ENCODE assay signal across 28 cellular contexts in the genomic region with DNA sequence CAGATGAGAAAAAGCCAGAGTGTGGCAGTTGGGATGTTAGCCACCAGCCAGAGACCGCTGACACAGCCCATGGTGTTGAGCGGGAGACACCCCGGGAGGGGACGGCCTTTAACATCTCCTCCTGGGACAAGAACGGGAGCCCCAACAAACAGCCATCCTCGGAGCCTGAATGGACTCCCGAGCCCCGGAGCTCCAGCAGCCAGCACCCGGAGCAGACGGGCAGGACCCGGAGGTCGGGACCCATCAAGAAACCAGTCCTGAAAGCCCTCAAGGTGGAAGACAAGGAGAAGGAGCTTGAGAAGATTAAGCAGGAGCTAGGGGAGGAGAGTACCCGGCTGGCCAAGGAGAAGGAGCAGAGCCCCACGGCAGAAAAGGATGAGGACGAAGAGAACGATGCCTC. TPM values are rescaled to one million over a fixed set of nuclear protein-coding genes. Genes with fewer than 3 reads are reported as not detected.
DNase-seq lines count a peak whose midpoint lies in the region; ATAC-seq, FAIRE-seq and TF ChIP-seq lines count a peak whose summit lies in the region.
"Had no signal": no experiment of that assay in that cellular context is flagged by ENCODE, and none has a peak within 500 bp of the region (broad histone marks: within the 10 kb centered on the region; RNA-seq: fewer than 3 reads in every experiment).

No MANE protein-coding gene starts in this region.

- H3K27me3 Mint-ChIP-seq in activated naive CD4-positive, alpha-beta T cell treated with anti-CD3 and anti-CD28 coated beads, Interleukin-2, amount 10 ng/mL, durations not matched to agents 7 days and 5 days = no peaks in the 10 kb centered on the region
- H3K27me3 Mint-ChIP-seq in activated naive CD4-positive, alpha-beta T cell treated with anti-CD3 and anti-CD28 coated beads for 36 hours (ENCODE audit: low read depth) = no peaks in the 10 kb centered on the region
- peaks cover 32% of the 10 kb centered on the region for H3K27me3 Mint-ChIP-seq in GM23338 (ENCODE audit: insufficient read depth, low read depth, poor library complexity)
- H3K27me3 Mint-ChIP-seq in progenitor cell of endocrine pancreas = no peaks in the 10 kb centered on the region
- H3K27me3 Mint-ChIP-seq: activated CD4-positive, alpha-beta memory T cell treated with anti-CD3 and anti-CD28 coated beads, Interleukin-2, amount 10 ng/mL, durations not matched to agents 7 days and 5 days; activated naive CD8-positive, alpha-beta T cell treated with anti-CD3 and anti-CD28 coated beads, Interleukin-2, amount 10 ng/mL, durations not matched to agents 7 days and 5 days had no signal

- H3K4me1 ChIP-seq in GM23338 (ENCODE audit: insufficient read depth) = no peaks in the 10 kb centered on the region
- H3K4me1 ChIP-seq in endothelial cell of umbilical vein (ENCODE audit: control insufficient read depth, extremely low read depth, insufficient read depth, low read length) = no peaks in the 10 kb centered on the region
- H3K4me1 ChIP-seq: foreskin keratinocyte, neural progenitor cell, prostate gland had no signal

- DNase-seq in activated naive CD4-positive, alpha-beta T cell treated with anti-CD3 and anti-CD28 coated beads, Interleukin-2, amount 10 ng/mL, durations not matched to agents 7 days and 5 days = peak; percentile 20
- no peak for DNase-seq in activated naive CD4-positive, alpha-beta T cell treated with anti-CD3 and anti-CD28 coated beads for 36 hours
- DNase-seq in GM23338 (ENCODE audit: low spot score) = no peak
- DNase-seq in endothelial cell of umbilical vein (ENCODE audit: low read depth, low spot score) = no peak
- no peak for DNase-seq in progenitor cell of endocrine pancreas (ENCODE audit: low spot score, unreplicated experiment)
- no peak for DNase-seq in NCI-H345 (lab: John Stamatoyannopoulos, UW)
- no peak for DNase-seq in NOMO-1 treated with dmso at 0.1 percent for 144 hours (lab: John Stamatoyannopoulos, UW; ENCODE audit: unreplicated experiment)
- DNase-seq in KBM-7 = no peak
- DNase-seq: activated CD4-positive, alpha-beta memory T cell treated with anti-CD3 and anti-CD28 coated beads, Interleukin-2, amount 10 ng/mL, durations not matched to agents 7 days and 5 days; effector memory CD4-positive, alpha-beta T cell; foreskin keratinocyte; GF-D8; KG1; left ventricle myocardium superior; NCI-H1436; NCI-H446; NCI-H82; T1000 had no signal

- peaks cover 36% of the 10 kb centered on the region for H4K20me1 ChIP-seq in GM23338 (replicated peaks; ENCODE audit: insufficient read depth)
- H4K20me1 ChIP-seq in endothelial cell of umbilical vein (replicated peaks; ENCODE audit: control insufficient read depth, extremely low read depth, insufficient read depth, low read length) = peaks cover 4% of the 10 kb centered on the region

- no peak overlapping the region for H3K4me2 ChIP-seq in GM23338
- no peak overlapping the region for H3K4me2 ChIP-seq in endothelial cell of umbilical vein (ENCODE audit: insufficient read depth, low read length)
- H3K4me2 ChIP-seq: hepatocyte, neural progenitor cell had no signal

- TSS peak; percentile 47 for BruUV-seq in endothelial cell of umbilical vein (replicated peaks; lab: Mats Ljungman, UMichigan)

- in situ Hi-C loops in KBM-7 (cut with MboI; ENCODE audit: low pct_unique_long_range_greater_than_20kb, low sequenced_read_pairs) = no loop called here

- H3K4me3 ChIP-seq in GM23338 (no peak overlapping the region), endothelial cell of umbilical vein (replicated peaks in 1 of 3; ENCODE audit: insufficient read depth in 1 of 3, low read depth in 1 of 3, low read length in 3 of 3) (no peak overlapping the region)
- H3K4me3 ChIP-seq: hepatocyte, neural progenitor cell, prostate gland had no signal

- H3K27ac Mint-ChIP-seq in activated naive CD4-positive, alpha-beta T cell treated with anti-CD3 and anti-CD28 coated beads, Interleukin-2, amount 10 ng/mL, durations not matched to agents 7 days and 5 days = peak overlapping the region; percentile 33
- H3K27ac Mint-ChIP-seq in activated naive CD4-positive, alpha-beta T cell treated with anti-CD3 and anti-CD28 coated beads for 36 hours = no peak overlapping the region
- H3K27ac Mint-ChIP-seq in GM23338 (0 out of 2 replicates have a peak overlapping the region, but pooled peaks have one; percentile 40), progenitor cell of endocrine pancreas (peak overlapping the region; percentile 71)
- H3K27ac Mint-ChIP-seq: activated CD4-positive, alpha-beta memory T cell treated with anti-CD3 and anti-CD28 coated beads, Interleukin-2, amount 10 ng/mL, durations not matched to agents 7 days and 5 days; activated naive CD8-positive, alpha-beta T cell treated with anti-CD3 and anti-CD28 coated beads, Interleukin-2, amount 10 ng/mL, durations not matched to agents 7 days and 5 days; neural progenitor cell had no signal

- TF ChIP-seq POLR2A in endothelial cell of umbilical vein (IDR thresholded peaks at IDR 0.05; ENCODE audit: low read depth, low read length) = no peak

- H2AFZ ChIP-seq in GM23338 (no peak overlapping the region), endothelial cell of umbilical vein (ENCODE audit: low read depth, low read length) (no peak overlapping the region)
- H2AFZ ChIP-seq: hepatocyte, neural progenitor cell had no signal

- dilution Hi-C loops in endothelial cell of umbilical vein (cut with MboI; ENCODE audit: extremely low pct_ligation_motif_present, low sequenced_read_pairs) = no loop called here

- H3K9me3 Mint-ChIP-seq in activated naive CD4-positive, alpha-beta T cell treated with anti-CD3 and anti-CD28 coated beads, Interleukin-2, amount 10 ng/mL, durations not matched to agents 7 days and 5 days = no peaks in the 10 kb centered on the region
- no peaks in the 10 kb centered on the region for H3K9me3 Mint-ChIP-seq in activated naive CD4-positive, alpha-beta T cell treated with anti-CD3 and anti-CD28 coated beads for 36 hours
- no peaks in the 10 kb centered on the region; the same call in 2 of the 3 replicates for H3K9me3 Mint-ChIP-seq in GM23338
- H3K9me3 Mint-ChIP-seq in progenitor cell of endocrine pancreas (ENCODE audit: low read depth) = no peaks in the 10 kb centered on the region
- H3K9me3 Mint-ChIP-seq: activated CD4-positive, alpha-beta memory T cell treated with anti-CD3 and anti-CD28 coated beads, Interleukin-2, amount 10 ng/mL, durations not matched to agents 7 days and 5 days; activated naive CD8-positive, alpha-beta T cell treated with anti-CD3 and anti-CD28 coated beads, Interleukin-2, amount 10 ng/mL, durations not matched to agents 7 days and 5 days; neural progenitor cell had no signal

- TF ChIP-seq CTCF in GM23338 (conservative IDR thresholded peaks at IDR 0.05; ENCODE audit: low read depth in 2 of 2) (no peak), endothelial cell of umbilical vein (IDR thresholded peaks at IDR 0.05; ENCODE audit: extremely low read depth in 1 of 2, insufficient read depth in 1 of 2, low read depth in 1 of 2, low read length in 2 of 2) (no peak), progenitor cell of endocrine pancreas (IDR thresholded peaks at IDR 0.05; ENCODE audit: unreplicated experiment) (no peak)

- POLR2A ChIA-PET in endothelial cell of umbilical vein (lab: Charles Lee) = no interaction called here

- H3F3A ChIP-seq in GM23338 (replicated peaks; ENCODE audit: low read depth) = peaks cover 46% of the 10 kb centered on the region

- H3K9me2 ChIP-seq in GM23338 (ENCODE audit: insufficient read depth) = no peaks in the 10 kb centered on the region

- no peaks in the 10 kb centered on the region for H3K9me3 ChIP-seq in endothelial cell of umbilical vein (replicated peaks; ENCODE audit: control insufficient read depth, insufficient read depth, low read length)
- H3K9me3 ChIP-seq: prostate gland had no signal

- peaks cover 79% of the 10 kb centered on the region for H3K36me3 ChIP-seq in GM23338 (ENCODE audit: insufficient read depth)
- H3K36me3 ChIP-seq in endothelial cell of umbilical vein (ENCODE audit: control insufficient read depth in 2 of 2, extremely low read depth in 1 of 2, insufficient read depth in 2 of 2, low read length in 2 of 2) = peaks cover 35 to 74% of the 10 kb centered on the region in 2 experiments

- no peak for FAIRE-seq in endothelial cell of umbilical vein (lab: Jason Lieb, UNC)
- FAIRE-seq: A204.1, colon, H54, urothelium cell line had no signal

- no peaks in the 10 kb centered on the region for H3K27me3 ChIP-seq in GM23338 (ENCODE audit: insufficient read depth)
- H3K27me3 ChIP-seq in endothelial cell of umbilical vein (ENCODE audit: control insufficient read depth in 2 of 2, insufficient read depth in 2 of 2, low read length in 2 of 2) = no peaks in the 10 kb centered on the region
- H3K27me3 ChIP-seq: foreskin keratinocyte, hepatocyte, neural progenitor cell had no signal

- CTCF ChIA-PET in activated naive CD4-positive, alpha-beta T cell treated with anti-CD3 and anti-CD28 coated beads, Interleukin-2, amount 10 ng/mL, durations not matched to agents 7 days and 5 days (lab: Charles Lee) = interaction anchor here (0.8 to 1.7 kb wide), 4 partner anchors 25 to 68 kb away, joined by 3 to 8 read pairs (median 4); no protein-coding TSS in a partner anchor
- CTCF ChIA-PET in activated naive CD4-positive, alpha-beta T cell treated with anti-CD3 and anti-CD28 coated beads for 36 hours (lab: Charles Lee) = interaction anchor here (1.3 kb wide), 1 partner anchor 125 kb away, joined by 5 read pairs; no protein-coding TSS in a partner anchor
- CTCF ChIA-PET in endothelial cell of umbilical vein (lab: Charles Lee) = no interaction called here

- no peak overlapping the region for H3K4me3 Mint-ChIP-seq in activated naive CD4-positive, alpha-beta T cell treated with anti-CD3 and anti-CD28 coated beads, Interleukin-2, amount 10 ng/mL, durations not matched to agents 7 days and 5 days
- H3K4me3 Mint-ChIP-seq in activated naive CD4-positive, alpha-beta T cell treated with anti-CD3 and anti-CD28 coated beads for 36 hours = no peak overlapping the region
- H3K4me3 Mint-ChIP-seq in GM23338 (no peak overlapping the region; the same call in 2 of the 3 replicates), progenitor cell of endocrine pancreas (ENCODE audit: low read depth) (no peak overlapping the region)
- H3K4me3 Mint-ChIP-seq: activated CD4-positive, alpha-beta memory T cell treated with anti-CD3 and anti-CD28 coated beads, Interleukin-2, amount 10 ng/mL, durations not matched to agents 7 days and 5 days; activated naive CD8-positive, alpha-beta T cell treated with anti-CD3 and anti-CD28 coated beads, Interleukin-2, amount 10 ng/mL, durations not matched to agents 7 days and 5 days; neural progenitor cell had no signal

- peaks cover 3% of the 10 kb centered on the region for H3K4me1 Mint-ChIP-seq in activated naive CD4-positive, alpha-beta T cell treated with anti-CD3 and anti-CD28 coated beads, Interleukin-2, amount 10 ng/mL, durations not matched to agents 7 days and 5 days
- H3K4me1 Mint-ChIP-seq in activated naive CD4-positive, alpha-beta T cell treated with anti-CD3 and anti-CD28 coated beads for 36 hours (ENCODE audit: low read depth) = peaks cover 2% of the 10 kb centered on the region
- H3K4me1 Mint-ChIP-seq in GM23338 = 0 out of 3 replicates have a peak, but pooled peaks cover 2% of the 10 kb centered on the region
- peaks cover 11% of the 10 kb centered on the region for H3K4me1 Mint-ChIP-seq in progenitor cell of endocrine pancreas (ENCODE audit: low read depth)
- H3K4me1 Mint-ChIP-seq: activated CD4-positive, alpha-beta memory T cell treated with anti-CD3 and anti-CD28 coated beads, Interleukin-2, amount 10 ng/mL, durations not matched to agents 7 days and 5 days; neural progenitor cell had no signal

- no peak for ATAC-seq in GM23338
- ATAC-seq: esophagus mucosa, foreskin keratinocyte, left ventricle myocardium superior, Right ventricle myocardium inferior had no signal

- intact Hi-C loops in activated naive CD4-positive, alpha-beta T cell treated with anti-CD3 and anti-CD28 coated beads for 36 hours (cut with micrococcal nuclease) = no loop called here
- intact Hi-C loops in endothelial cell of umbilical vein (cut with micrococcal nuclease) = loop anchor here (5.0 kb wide), 1 partner anchor 107 kb away; no protein-coding TSS in a partner anchor

- no peaks in the 10 kb centered on the region for H3K9me1 ChIP-seq in endothelial cell of umbilical vein (replicated peaks; ENCODE audit: control insufficient read depth, extremely low read depth, insufficient read depth, low read length)

- H3K27ac ChIP-seq in GM23338 (ENCODE audit: low read depth) = no peak overlapping the region
- H3K27ac ChIP-seq in endothelial cell of umbilical vein (ENCODE audit: insufficient read depth, low read depth, low read length) = no peak overlapping the region
- H3K27ac ChIP-seq: foreskin keratinocyte, hepatocyte, prostate gland had no signal

- H3K79me2 ChIP-seq in GM23338 (replicated peaks; ENCODE audit: insufficient read depth) = peaks cover 51% of the 10 kb centered on the region
- H3K79me2 ChIP-seq in endothelial cell of umbilical vein (ENCODE audit: control insufficient read depth, insufficient read depth, low read length) = peaks cover 35% of the 10 kb centered on the region

- H3K9ac ChIP-seq in endothelial cell of umbilical vein (replicated peaks; ENCODE audit: extremely low read depth, insufficient read depth, low read length) = no peak overlapping the region
- H3K9ac ChIP-seq: neural progenitor cell had no signal

- H3K36me3 Mint-ChIP-seq in activated naive CD4-positive, alpha-beta T cell treated with anti-CD3 and anti-CD28 coated beads, Interleukin-2, amount 10 ng/mL, durations not matched to agents 7 days and 5 days = peaks cover 65% of the 10 kb centered on the region
- peaks cover 39% of the 10 kb centered on the region for H3K36me3 Mint-ChIP-seq in activated naive CD4-positive, alpha-beta T cell treated with anti-CD3 and anti-CD28 coated beads for 36 hours (ENCODE audit: low read depth)
- H3K36me3 Mint-ChIP-seq in GM23338 (ENCODE audit: low read depth) (peaks cover 96% of the 10 kb centered on the region), progenitor cell of endocrine pancreas (ENCODE audit: insufficient read depth) (peaks cover 38% of the 10 kb centered on the region)

RNA-seq across cellular contexts. Expression of a gene that starts 28.0 kb away (rescaled TPM):
- total RNA-seq in activated naive CD4-positive, alpha-beta T cell treated with anti-CD3 and anti-CD28 coated beads for 36 hours = 10 to 100 TPM; 28.7 to 33.8 TPM
- 23.7 and 32.4 TPM in 2 replicates for total RNA-seq in GM23338 (2014; rRNA removed; shearing (Covaris generic))
- polyA plus RNA-seq in GM23338 (2016; fragmentation: Nextera tagmentation; extraction: Ambion mirVana) (17.7 and 20.2 TPM in 2 replicates), endothelial cell of umbilical vein (53.9 and 55.6 TPM in 2 replicates)
- total RNA-seq in endothelial cell of umbilical vein (39.1 and 44.7 TPM in 2 replicates), progenitor cell of endocrine pancreas (61.0 and 64.3 TPM in 2 replicates)
- polyA plus RNA-seq in endothelial cell of umbilical vein (2011; cell fraction: cytosol; rRNA removed) = 29.0 and 29.6 TPM in 2 replicates
- polyA plus RNA-seq in endothelial cell of umbilical vein (2011; cell fraction: nucleus; rRNA removed) = 207 and 214 TPM in 2 replicates
- polyA plus RNA-seq in endothelial cell of umbilical vein (2012) = 29.0 and 38.9 TPM in 2 replicates
- polyA minus RNA-seq in endothelial cell of umbilical vein = 40.5 and 47.2 TPM in 2 replicates
- 10.9 TPM for polyA minus RNA-seq in endothelial cell of umbilical vein (2011; cell fraction: cytosol; rRNA and poly(A)+ RNA removed)
- 31.4 and 38.4 TPM in 2 replicates for polyA minus RNA-seq in endothelial cell of umbilical vein (2011; cell fraction: nucleus; rRNA and poly(A)+ RNA removed)

RNA-seq across cellular contexts. Expression of a gene that starts 56.4 kb away (rescaled TPM):
- total RNA-seq in activated naive CD4-positive, alpha-beta T cell treated with anti-CD3 and anti-CD28 coated beads for 36 hours = 10 to 100 TPM; 18.7 to 21.7 TPM
- total RNA-seq in GM23338 (2014; rRNA removed; shearing (Covaris generic)) = 34.6 and 35.9 TPM in 2 replicates
- polyA plus RNA-seq in GM23338 (2016; fragmentation: Nextera tagmentation; extraction: Ambion mirVana) = 23.4 and 24.8 TPM in 2 replicates
- total RNA-seq in endothelial cell of umbilical vein = 23.6 and 24.1 TPM in 2 replicates
- 28.0 and 30.1 TPM in 2 replicates for polyA plus RNA-seq in endothelial cell of umbilical vein
- 24.9 and 25.3 TPM in 2 replicates for polyA plus RNA-seq in endothelial cell of umbilical vein (2011; cell fraction: cytosol; rRNA removed)
- 27.7 and 29.2 TPM in 2 replicates for polyA plus RNA-seq in endothelial cell of umbilical vein (2011; cell fraction: nucleus; rRNA removed)
- polyA plus RNA-seq in endothelial cell of umbilical vein (2012) = 20.4 and 23.2 TPM in 2 replicates
- 22.2 and 24.3 TPM in 2 replicates for polyA minus RNA-seq in endothelial cell of umbilical vein
- 31.7 TPM for polyA minus RNA-seq in endothelial cell of umbilical vein (2011; cell fraction: cytosol; rRNA and poly(A)+ RNA removed)
- polyA minus RNA-seq in endothelial cell of umbilical vein (2011; cell fraction: nucleus; rRNA and poly(A)+ RNA removed) = 7.7 and 11.5 TPM in 2 replicates
- total RNA-seq in progenitor cell of endocrine pancreas = 32.4 and 32.8 TPM in 2 replicates
